8 cellular contexts compared by ENCODE assay signal in the genomic region with DNA sequence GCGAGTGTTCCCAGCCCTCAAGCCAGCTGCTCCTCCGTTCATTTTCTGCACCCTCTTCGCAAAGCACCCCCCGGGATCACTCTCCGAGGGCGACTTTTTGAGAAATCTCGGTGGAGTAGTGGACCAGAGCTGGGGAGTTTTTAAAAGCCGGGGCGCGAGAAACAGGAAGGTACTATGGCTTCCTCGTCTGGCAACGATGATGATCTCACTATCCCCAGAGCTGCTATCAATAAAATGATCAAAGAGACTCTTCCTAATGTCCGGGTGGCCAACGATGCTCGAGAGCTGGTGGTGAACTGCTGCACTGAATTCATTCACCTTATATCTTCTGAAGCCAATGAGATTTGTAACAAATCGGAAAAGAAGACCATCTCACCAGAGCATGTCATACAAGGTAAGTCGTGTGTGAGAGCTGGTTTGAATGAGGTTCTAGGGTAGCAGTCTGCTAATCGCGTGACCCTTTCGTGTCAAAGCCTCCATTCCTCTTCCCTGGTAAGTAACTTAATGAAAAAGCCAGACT. TPM values are rescaled to one million over a fixed set of nuclear protein-coding genes. Genes with fewer than 3 reads are reported as not detected.
A peak's percentile ranks its signal among the peaks of the same experiment; 100 is the strongest.
DNase-seq lines count a peak whose midpoint lies in the region; ATAC-seq, FAIRE-seq and TF ChIP-seq lines count a peak whose summit lies in the region.

No MANE protein-coding gene starts in this region.

- H3K9me3 Mint-ChIP-seq in activated T-cell treated with anti-CD3 and anti-CD28 coated beads, Interleukin-2, amount 50 U/mL, for 72 hours: no peaks in the 10 kb centered on the region

- no peak for TF ChIP-seq POLR2A in GM12892 (IDR thresholded peaks at IDR 0.05; ENCODE audit: low read depth, low read length)

- H2AFZ ChIP-seq in neuron (ENCODE audit: low read depth, low read length): peak overlapping the region; percentile 60

- peaks cover 16% of the 10 kb centered on the region for H3K4me1 Mint-ChIP-seq in activated T-cell treated with anti-CD3 and anti-CD28 coated beads, Interleukin-2, amount 50 U/mL, for 72 hours (ENCODE audit: low read depth)

- in situ Hi-C loops in ACHN (cut with HindIII; ENCODE audit: low pct_ligation_motif_present, low pct_unique_long_range_greater_than_20kb, low sequenced_read_pairs): no loop called here

- H3K36me3 ChIP-seq in neuron (ENCODE audit: insufficient read depth, low read length): no peaks in the 10 kb centered on the region

- peaks cover 17 to 24% of the 10 kb centered on the region in 2 donors for H3K36me3 Mint-ChIP-seq in activated T-cell treated with anti-CD3 and anti-CD28 coated beads, Interleukin-2, amount 50 U/mL, for 72 hours (ENCODE audit: insufficient read depth in 2 of 2)

- peak overlapping the region; percentile 85 for H3K4me3 ChIP-seq in fibroblast of pulmonary artery (replicated peaks; ENCODE audit: low read depth, low read length)
- peak overlapping the region; percentile 68 for H3K4me3 ChIP-seq in neuron (ENCODE audit: low read length)

- H3K4me3 Mint-ChIP-seq in activated T-cell treated with anti-CD3 and anti-CD28 coated beads, Interleukin-2, amount 50 U/mL, for 72 hours: peak overlapping the region; percentile 99

- H3K27me3 ChIP-seq in neuron (ENCODE audit: insufficient read depth, low read length): no peaks in the 10 kb centered on the region

- H3K4me1 ChIP-seq in neuron (ENCODE audit: insufficient read depth, low read length): peaks cover 18% of the 10 kb centered on the region

- no peak for TF ChIP-seq CTCF in fibroblast of pulmonary artery (IDR thresholded peaks at IDR 0.05; ENCODE audit: low read length, missing control alignments)

- DNase-seq in ACHN (peak; percentile 39), GM12892 (ENCODE audit: insufficient read length) (peak; percentile 6), NCI-H526 (lab: John Stamatoyannopoulos, UW) (peak; percentile 38 to 69), fibroblast of pulmonary artery (ENCODE audit: low read depth) (no peak), activated gamma-delta T cell (lab: John Stamatoyannopoulos, UW) (no peak)
- DNase-seq in activated T-cell treated with anti-CD3 and anti-CD28 coated beads, Interleukin-2, amount 50 U/mL, for 72 hours: peak; percentile 34 to 41

- peak; percentile 89 for FAIRE-seq in GM12892 (lab: Jason Lieb, UNC)

- ATAC-seq in HG02870 (IDR thresholded peaks at IDR 0.05; ENCODE audit: unreplicated experiment): peak; percentile 25
- peak; percentile 42 to 45 for ATAC-seq in activated T-cell treated with anti-CD3 and anti-CD28 coated beads, Interleukin-2, amount 50 U/mL, for 72 hours (replicated peaks in 1 of 2)

- no peaks in the 10 kb centered on the region for H3K27me3 Mint-ChIP-seq in activated T-cell treated with anti-CD3 and anti-CD28 coated beads, Interleukin-2, amount 50 U/mL, for 72 hours (ENCODE audit: low read depth)

- H3K27ac Mint-ChIP-seq in activated T-cell treated with anti-CD3 and anti-CD28 coated beads, Interleukin-2, amount 50 U/mL, for 72 hours: peak overlapping the region; percentile 99

- no peaks in the 10 kb centered on the region for H3K9me3 ChIP-seq in neuron (ENCODE audit: low read length)

RNA-seq across cellular contexts. Expression of a gene that starts 0.8 kb away (rescaled TPM):
- polyA plus RNA-seq in GM12892 (2012; ENCODE audit: missing spikeins): 33.8 TPM
- 10 to 100 TPM; 78.4 to 86.2 TPM for total RNA-seq in activated T-cell treated with anti-CD3 and anti-CD28 coated beads, Interleukin-2, amount 50 U/mL, for 72 hours

Comparison
In these comparisons a context has a peak if more than half of its experiments do, and no peak if none do; other contexts are left out.
1. DNase-seq: peak in ACHN (single experiment), GM12892 (single experiment), NCI-H526 (2 of 2) and activated T-cell treated with anti-CD3 and anti-CD28 coated beads, Interleukin-2, amount 50 U/mL, for 72 hours (2 of 2); none in fibroblast of pulmonary artery (single experiment) and activated gamma-delta T cell (single experiment).